Comparison of ENCODE assay signal across 8 cellular contexts in genomic region chr12:130871286-130872178, GRCh38. TPM values are rescaled to one million over a fixed set of nuclear protein-coding genes. Genes with fewer than 3 reads are reported as not detected.
DNase-seq lines count a peak whose midpoint lies in the region; ATAC-seq and FAIRE-seq lines count a peak whose summit lies in the region.

Gene RAN, plus strand, starts transcription at chr12:130872066. Its CDS starts 528 bp downstream, at chr12:130872594.

- DNase-seq in Ammon's horn (ENCODE audit: low spot score): peak; percentile 94
- DNase-seq in GM19239 (ENCODE audit: insufficient read length, low spot score): peak; percentile 95
- peak; percentile 12 for DNase-seq in NCI-H524 treated with DMSO at 0.1 percent for 48 hours (lab: John Stamatoyannopoulos, UW)
- peak; percentile 95 for DNase-seq in activated CD4-positive, alpha-beta T cell treated with anti-CD3 and anti-CD28 coated beads for 48 hours
- peak; percentile 91 for DNase-seq in left colon
- peak; percentile 91 to 95 for DNase-seq in stimulated activated CD4-positive, alpha-beta T cell treated with anti-CD3 and anti-CD28 coated beads, Interleukin-1b, Interleukin-23, amount 100 ng/mL, for 4 hours (ENCODE audit: low read depth in 2 of 2)

- peak within 1 kb of the TSS; percentile 85 for H3K27ac ChIP-seq in cingulate gyrus (ENCODE audit: low read depth, low read length)

- intact Hi-C loops in left colon (cut with DNase I, micrococcal nuclease): no loop called here

- FAIRE-seq in GM19239 (lab: Jason Lieb, UNC): peak; percentile 74

- peak; percentile 46 for ATAC-seq in HG03457 (IDR thresholded peaks at IDR 0.05; ENCODE audit: unreplicated experiment)
- ATAC-seq in left colon: peak; percentile 90

RNA-seq across cellular contexts. Expression of gene RAN, which starts in this region (rescaled TPM):
- 100 to 1,000 TPM; 266 to 344 TPM for total RNA-seq in left colon

Comparison
In these comparisons a context has a peak if more than half of its experiments do, and no peak if none do; other contexts are left out.
1. Peak in every context shown above with its lines: DNase-seq, ATAC-seq and H3K27ac ChIP-seq.
2. DNase-seq: peak in every context shown above with its lines; median percentile 95 in GM19239; 95 in activated CD4-positive, alpha-beta T cell treated with anti-CD3 and anti-CD28 coated beads for 48 hours; 94 in Ammon's horn; 93 in stimulated activated CD4-positive, alpha-beta T cell treated with anti-CD3 and anti-CD28 coated beads, Interleukin-1b, Interleukin-23, amount 100 ng/mL, for 4 hours; 91 in left colon; 12 in NCI-H524 treated with DMSO at 0.1 percent for 48 hours.